In the genomic region with DNA sequence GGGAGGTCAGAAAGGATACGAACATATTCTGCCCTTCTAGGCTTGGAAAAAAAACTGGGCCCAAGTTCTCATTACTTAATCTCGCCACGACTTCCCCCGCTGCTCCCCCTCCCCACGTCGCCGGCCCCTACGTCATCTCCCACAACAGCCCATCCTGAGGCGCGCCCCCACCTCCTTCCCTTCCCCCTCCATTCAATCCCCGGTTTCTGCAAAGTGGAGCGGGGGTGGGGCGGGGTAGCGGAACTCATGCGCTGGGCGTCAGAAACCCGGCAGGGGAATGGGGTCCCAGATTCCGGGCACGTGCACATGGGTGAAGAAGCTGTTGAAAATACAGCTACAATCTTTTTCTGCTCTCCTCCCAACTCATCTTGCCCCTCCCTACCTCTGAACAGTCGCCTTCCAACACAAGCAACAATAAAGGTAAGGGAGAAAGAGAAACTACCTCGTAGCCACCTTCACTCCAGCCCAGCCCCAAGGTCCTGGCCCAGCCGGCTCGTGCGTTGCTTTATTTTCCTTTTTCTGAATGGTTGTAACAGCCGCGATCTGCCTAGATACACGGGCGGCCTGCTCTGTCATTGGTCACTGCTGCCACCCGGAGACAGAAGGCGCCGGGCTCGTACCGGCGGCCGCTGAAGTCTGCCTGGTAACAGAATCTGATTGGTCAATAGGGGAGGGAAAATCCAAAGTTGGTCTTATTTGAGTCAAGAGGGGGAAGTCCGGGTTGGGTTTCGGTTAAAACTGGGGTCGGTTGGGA, we compare ENCODE assay signal across 1 cellular context.
TF ChIP-seq lines count a peak whose summit lies in the region.

A gene (minus strand): TSS at position 484 of the 754 bp plus-strand sequence. CDS start 932 bp downstream, outside the sequence.

TF ChIP-seq in HEK293, 187 proteins besides CTCF, POLR2A, EP300 and RAD21 (continued from another document):
- TF ChIP-seq ZFP37 (tag by site-specific recombination; IDR thresholded peaks at IDR 0.05) = peak; percentile 24; the same call in 1 of the 2 replicates
- TF ChIP-seq ZNF843 (tag by site-specific recombination; IDR thresholded peaks at IDR 0.05) = peak; percentile 41; the same call in 1 of the 2 replicates
- TF ChIP-seq ZBTB48 (tag by site-specific recombination; IDR thresholded peaks at IDR 0.05) = peak; percentile 65; the same call in 1 of the 2 replicates
- no peak for TF ChIP-seq ZNF529 (tag by site-specific recombination; IDR thresholded peaks at IDR 0.05; ENCODE audit: insufficient replicate concordance)
- peak; percentile 79 for TF ChIP-seq SP2 (tag by site-specific recombination; IDR thresholded peaks at IDR 0.05)
- TF ChIP-seq ZNF768 (tag by site-specific recombination; IDR thresholded peaks at IDR 0.05) = no peak
- TF ChIP-seq WT1 (tag by site-specific recombination; IDR thresholded peaks at IDR 0.05) = peak; percentile 64; the same call in 1 of the 2 replicates
- TF ChIP-seq, protein P1, sequence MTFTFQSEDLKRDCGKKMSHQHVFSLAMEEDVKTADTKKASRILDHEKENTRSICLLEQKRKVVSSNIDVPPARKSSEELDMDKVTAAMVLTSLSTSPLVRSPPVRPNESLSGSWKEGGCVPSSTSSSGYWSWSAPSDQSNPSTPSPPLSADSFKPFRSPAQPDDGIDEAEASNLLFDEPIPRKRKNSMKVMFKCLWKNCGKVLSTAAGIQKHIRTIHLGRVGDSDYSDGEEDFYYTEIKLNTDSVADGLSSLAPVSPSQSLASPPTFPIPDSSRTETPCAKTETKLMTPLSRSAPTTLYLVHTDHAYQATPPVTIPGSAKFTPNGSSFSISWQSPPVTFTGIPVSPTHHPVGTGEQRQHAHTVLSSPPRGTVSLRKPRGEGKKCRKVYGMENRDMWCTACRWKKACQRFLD (tag by site-specific recombination; IDR thresholded peaks at IDR 0.05) = no peak
- TF ChIP-seq, protein P2, sequence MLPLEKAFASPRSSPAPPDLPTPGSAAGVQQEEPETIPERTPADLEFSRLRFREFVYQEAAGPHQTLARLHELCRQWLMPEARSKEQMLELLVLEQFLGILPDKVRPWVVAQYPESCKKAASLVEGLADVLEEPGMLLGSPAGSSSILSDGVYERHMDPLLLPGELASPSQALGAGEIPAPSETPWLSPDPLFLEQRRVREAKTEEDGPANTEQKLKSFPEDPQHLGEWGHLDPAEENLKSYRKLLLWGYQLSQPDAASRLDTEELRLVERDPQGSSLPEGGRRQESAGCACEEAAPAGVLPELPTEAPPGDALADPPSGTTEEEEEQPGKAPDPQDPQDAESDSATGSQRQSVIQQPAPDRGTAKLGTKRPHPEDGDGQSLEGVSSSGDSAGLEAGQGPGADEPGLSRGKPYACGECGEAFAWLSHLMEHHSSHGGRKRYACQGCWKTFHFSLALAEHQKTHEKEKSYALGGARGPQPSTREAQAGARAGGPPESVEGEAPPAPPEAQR (tag by site-specific recombination; IDR thresholded peaks at IDR 0.05) = no peak
- TF ChIP-seq MZF1 (tag by site-specific recombination; IDR thresholded peaks at IDR 0.05; ENCODE audit: borderline replicate concordance) = peak; percentile 69; the same call in 1 of the 2 replicates
- TF ChIP-seq ZNF473 (tag by site-specific recombination; IDR thresholded peaks at IDR 0.05) = no peak
- peak; percentile 27; the same call in 1 of the 2 replicates for TF ChIP-seq ZBTB17 (tag by site-specific recombination; IDR thresholded peaks at IDR 0.05)
- TF ChIP-seq ZNF266 (tag by site-specific recombination; IDR thresholded peaks at IDR 0.05; ENCODE audit: low read depth) = no peak
- peak; percentile 90 for TF ChIP-seq ZNF629 (tag by site-specific recombination; IDR thresholded peaks at IDR 0.05)
- no peak for TF ChIP-seq ZNF658 (tag by site-specific recombination; IDR thresholded peaks at IDR 0.05)
- no peak for TF ChIP-seq ZNF10 (tag by site-specific recombination; IDR thresholded peaks at IDR 0.05)
- TF ChIP-seq ZXDB (tag by site-specific recombination; IDR thresholded peaks at IDR 0.05) = peak; percentile 57
- no peak for TF ChIP-seq ZNF510 (tag by site-specific recombination; IDR thresholded peaks at IDR 0.05; ENCODE audit: insufficient replicate concordance)
- 0 out of 2 replicates have a peak, but pooled peaks have one; percentile 38 for TF ChIP-seq ZNF610 (tag by site-specific recombination; IDR thresholded peaks at IDR 0.05; ENCODE audit: borderline replicate concordance)
- TF ChIP-seq, protein P3, sequence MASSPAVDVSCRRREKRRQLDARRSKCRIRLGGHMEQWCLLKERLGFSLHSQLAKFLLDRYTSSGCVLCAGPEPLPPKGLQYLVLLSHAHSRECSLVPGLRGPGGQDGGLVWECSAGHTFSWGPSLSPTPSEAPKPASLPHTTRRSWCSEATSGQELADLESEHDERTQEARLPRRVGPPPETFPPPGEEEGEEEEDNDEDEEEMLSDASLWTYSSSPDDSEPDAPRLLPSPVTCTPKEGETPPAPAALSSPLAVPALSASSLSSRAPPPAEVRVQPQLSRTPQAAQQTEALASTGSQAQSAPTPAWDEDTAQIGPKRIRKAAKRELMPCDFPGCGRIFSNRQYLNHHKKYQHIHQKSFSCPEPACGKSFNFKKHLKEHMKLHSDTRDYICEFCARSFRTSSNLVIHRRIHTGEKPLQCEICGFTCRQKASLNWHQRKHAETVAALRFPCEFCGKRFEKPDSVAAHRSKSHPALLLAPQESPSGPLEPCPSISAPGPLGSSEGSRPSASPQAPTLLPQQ (tag by site-specific recombination; IDR thresholded peaks at IDR 0.05) = peak; percentile 66; the same call in 1 of the 2 replicates
- no peak for TF ChIP-seq ZNF174 (tag by site-specific recombination; IDR thresholded peaks at IDR 0.05)
- TF ChIP-seq SP3 (tag by site-specific recombination; IDR thresholded peaks at IDR 0.05) = peak; percentile 48
- no peak for TF ChIP-seq ZNF274 (IDR thresholded peaks at IDR 0.05; ENCODE audit: low read length)
- TF ChIP-seq ZNF274 (tag by site-specific recombination; IDR thresholded peaks at IDR 0.05; ENCODE audit: borderline replicate concordance) = no peak
- peak; percentile 82; the same call in 1 of the 2 replicates for TF ChIP-seq KLF16 (tag by site-specific recombination; IDR thresholded peaks at IDR 0.05)
- TF ChIP-seq, protein P4, sequence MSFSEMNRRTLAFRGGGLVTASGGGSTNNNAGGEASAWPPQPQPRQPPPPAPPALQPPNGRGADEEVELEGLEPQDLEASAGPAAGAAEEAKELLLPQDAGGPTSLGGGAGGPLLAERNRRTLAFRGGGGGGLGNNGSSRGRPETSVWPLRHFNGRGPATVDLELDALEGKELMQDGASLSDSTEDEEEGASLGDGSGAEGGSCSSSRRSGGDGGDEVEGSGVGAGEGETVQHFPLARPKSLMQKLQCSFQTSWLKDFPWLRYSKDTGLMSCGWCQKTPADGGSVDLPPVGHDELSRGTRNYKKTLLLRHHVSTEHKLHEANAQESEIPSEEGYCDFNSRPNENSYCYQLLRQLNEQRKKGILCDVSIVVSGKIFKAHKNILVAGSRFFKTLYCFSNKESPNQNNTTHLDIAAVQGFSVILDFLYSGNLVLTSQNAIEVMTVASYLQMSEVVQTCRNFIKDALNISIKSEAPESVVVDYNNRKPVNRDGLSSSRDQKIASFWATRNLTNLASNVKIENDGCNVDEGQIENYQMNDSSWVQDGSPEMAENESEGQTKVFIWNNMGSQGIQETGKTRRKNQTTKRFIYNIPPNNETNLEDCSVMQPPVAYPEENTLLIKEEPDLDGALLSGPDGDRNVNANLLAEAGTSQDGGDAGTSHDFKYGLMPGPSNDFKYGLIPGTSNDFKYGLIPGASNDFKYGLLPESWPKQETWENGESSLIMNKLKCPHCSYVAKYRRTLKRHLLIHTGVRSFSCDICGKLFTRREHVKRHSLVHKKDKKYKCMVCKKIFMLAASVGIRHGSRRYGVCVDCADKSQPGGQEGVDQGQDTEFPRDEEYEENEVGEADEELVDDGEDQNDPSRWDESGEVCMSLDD (tag by site-specific recombination; IDR thresholded peaks at IDR 0.05) = peak; percentile 29; the same call in 1 of the 2 replicates
- TF ChIP-seq, protein P5, sequence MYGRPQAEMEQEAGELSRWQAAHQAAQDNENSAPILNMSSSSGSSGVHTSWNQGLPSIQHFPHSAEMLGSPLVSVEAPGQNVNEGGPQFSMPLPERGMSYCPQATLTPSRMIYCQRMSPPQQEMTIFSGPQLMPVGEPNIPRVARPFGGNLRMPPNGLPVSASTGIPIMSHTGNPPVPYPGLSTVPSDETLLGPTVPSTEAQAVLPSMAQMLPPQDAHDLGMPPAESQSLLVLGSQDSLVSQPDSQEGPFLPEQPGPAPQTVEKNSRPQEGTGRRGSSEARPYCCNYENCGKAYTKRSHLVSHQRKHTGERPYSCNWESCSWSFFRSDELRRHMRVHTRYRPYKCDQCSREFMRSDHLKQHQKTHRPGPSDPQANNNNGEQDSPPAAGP (tag by site-specific recombination; IDR thresholded peaks at IDR 0.05) = peak; percentile 79
- TF ChIP-seq, protein P6, sequence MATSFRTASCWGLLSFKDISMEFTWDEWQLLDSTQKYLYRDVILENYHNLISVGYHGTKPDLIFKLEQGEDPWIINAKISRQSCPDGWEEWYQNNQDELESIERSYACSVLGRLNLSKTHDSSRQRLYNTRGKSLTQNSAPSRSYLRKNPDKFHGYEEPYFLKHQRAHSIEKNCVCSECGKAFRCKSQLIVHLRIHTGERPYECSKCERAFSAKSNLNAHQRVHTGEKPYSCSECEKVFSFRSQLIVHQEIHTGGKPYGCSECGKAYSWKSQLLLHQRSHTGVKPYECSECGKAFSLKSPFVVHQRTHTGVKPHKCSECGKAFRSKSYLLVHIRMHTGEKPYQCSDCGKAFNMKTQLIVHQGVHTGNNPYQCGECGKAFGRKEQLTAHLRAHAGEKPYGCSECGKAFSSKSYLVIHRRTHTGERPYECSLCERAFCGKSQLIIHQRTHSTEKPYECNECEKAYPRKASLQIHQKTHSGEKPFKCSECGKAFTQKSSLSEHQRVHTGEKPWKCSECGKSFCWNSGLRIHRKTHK (tag by site-specific recombination; IDR thresholded peaks at IDR 0.05) = no peak
- no peak for TF ChIP-seq ZNF112 (tag by site-specific recombination; IDR thresholded peaks at IDR 0.05)
- no peak for TF ChIP-seq ZNF544 (tag by site-specific recombination; IDR thresholded peaks at IDR 0.05)
- TF ChIP-seq ZNF140 (tag by site-specific recombination; IDR thresholded peaks at IDR 0.05) = no peak
TF ChIP-seq in HEK293: peak in this region for 61.
